ENCODE assay signal across 10 cellular contexts in the genomic region with DNA sequence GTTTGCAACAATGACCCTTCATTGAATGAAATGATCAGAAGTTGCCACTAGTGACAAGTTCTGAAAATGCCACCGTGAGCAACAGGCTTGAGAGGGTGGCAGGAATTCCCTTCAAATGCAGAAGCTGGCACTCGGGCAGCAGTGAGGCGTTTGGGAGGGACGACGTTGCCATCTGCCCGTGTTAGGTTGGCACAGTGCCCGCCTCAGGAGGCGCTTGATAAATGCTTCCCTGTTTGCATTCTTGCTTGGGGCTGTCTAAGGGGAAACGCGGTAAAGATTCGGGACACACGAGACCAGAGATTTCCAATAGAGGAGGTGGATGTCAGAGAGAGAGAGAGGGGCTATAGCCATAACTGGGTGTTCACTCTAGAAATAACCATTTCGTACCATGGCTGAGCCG.
DNase-seq lines count a peak whose midpoint lies in the region; ATAC-seq and TF ChIP-seq lines count a peak whose summit lies in the region.
"Had no signal": no experiment of that assay in that cellular context is flagged by ENCODE, and none has a peak within 500 bp of the region (broad histone marks: within the 10 kb centered on the region; RNA-seq: fewer than 3 reads in every experiment).

No MANE protein-coding gene starts in this region.

- TF ChIP-seq CTCF in CD4-positive, alpha-beta T cell (IDR thresholded peaks at IDR 0.05) = no peak

- no peak overlapping the region for H3K4me3 Mint-ChIP-seq in CD4-positive, alpha-beta T cell

- no peaks in the 10 kb centered on the region for H3K27me3 ChIP-seq in CD4-positive, alpha-beta T cell (ENCODE audit: control insufficient read depth, insufficient read depth, low read length)
- H3K27me3 ChIP-seq: BLaER1 had no signal

- H3K27ac ChIP-seq in CD4-positive, alpha-beta T cell (ENCODE audit: low read depth, low read length) = no peak overlapping the region
- H3K27ac ChIP-seq: BLaER1, SJSA1 had no signal

- H3K27ac Mint-ChIP-seq in CD4-positive, alpha-beta T cell = no peak overlapping the region

- H3K4me1 Mint-ChIP-seq in CD4-positive, alpha-beta T cell (ENCODE audit: low read depth) = no peaks in the 10 kb centered on the region

- intact Hi-C loops in CD4-positive, alpha-beta T cell (cut with DNase I, micrococcal nuclease) = no loop called here

- H3K27me3 Mint-ChIP-seq in CD4-positive, alpha-beta T cell = no peaks in the 10 kb centered on the region

- DNase-seq in COR-L47 (lab: John Stamatoyannopoulos, UW) (peak; percentile 73), G401 (ENCODE audit: low spot score) (peak; percentile 38), NCI-H2029 treated with DMSO at 0.1 percent for 48 hours (lab: John Stamatoyannopoulos, UW) (peak; percentile 43), cerebellar cortex (ENCODE audit: low spot score) (peak; percentile 18), AML-193 (lab: John Stamatoyannopoulos, UW) (no peak), GM03348 (ENCODE audit: low spot score) (no peak)
- DNase-seq in CD4-positive, alpha-beta T cell = no peak
- DNase-seq: KG1 had no signal

- in situ Hi-C loops in G401 (cut with HindIII; ENCODE audit: low sequenced_read_pairs) = no loop called here

- H3K9me3 Mint-ChIP-seq in CD4-positive, alpha-beta T cell = no peaks in the 10 kb centered on the region

- POLR2A ChIA-PET in CD4-positive, alpha-beta T cell (lab: Charles Lee) = no interaction called here

- ATAC-seq in CD4-positive, alpha-beta T cell (ENCODE audit: poor library complexity) = no peak

- no peaks in the 10 kb centered on the region for H3K9me3 ChIP-seq in CD4-positive, alpha-beta T cell (ENCODE audit: control insufficient read depth, low read length)
- H3K9me3 ChIP-seq: BLaER1 had no signal

- CTCF ChIA-PET in CD4-positive, alpha-beta T cell (lab: Charles Lee) = no interaction called here

- H3K36me3 Mint-ChIP-seq in CD4-positive, alpha-beta T cell (ENCODE audit: low read depth) = no peaks in the 10 kb centered on the region

Comparison
In these comparisons a context has a peak if more than half of its experiments do, and no peak if none do; other contexts are left out.
1. DNase-seq: peak in COR-L47 (single experiment), G401 (single experiment), NCI-H2029 treated with DMSO at 0.1 percent for 48 hours (single experiment) and cerebellar cortex (single experiment); none in AML-193 (0 of 2), CD4-positive, alpha-beta T cell (0 of 10) and GM03348 (single experiment).